9 cellular contexts compared by ENCODE assay signal in genomic region chr6:148182378-148182777, GRCh38.
"Had no signal": no experiment of that assay in that cellular context is flagged by ENCODE, and none has a peak within 500 bp of the region (broad histone marks: within the 10 kb centered on the region; RNA-seq: fewer than 3 reads in every experiment).

No MANE protein-coding gene starts in this region.

- H3K4me1 ChIP-seq: HAP-1 had no signal

- H3K27ac ChIP-seq: GM23248 had no signal

- H3K9me3 ChIP-seq: HAP-1 had no signal

- H3K9me3 Mint-ChIP-seq: HFFc6 had no signal

- H3K27ac Mint-ChIP-seq: HFFc6 had no signal

- H3K4me3 ChIP-seq: GM23248, HAP-1, K562 had no signal

- H2AFZ ChIP-seq: GM23248 had no signal

- DNase-seq: GM23248, GOT3, H7, HFFc6, IMR-90, KG1 had no signal

- H3K36me3 ChIP-seq: HAP-1 had no signal

- H3K9ac ChIP-seq: GM23248 had no signal

- H3K4me3 Mint-ChIP-seq: HFFc6 had no signal

- ATAC-seq: HCT116, K562 had no signal
